10 cellular contexts compared by ENCODE assay signal in genomic region chr20:55415567-55416142, GRCh38.
DNase-seq lines count a peak whose midpoint lies in the region; ATAC-seq and TF ChIP-seq lines count a peak whose summit lies in the region.
"Had no signal": no experiment of that assay in that cellular context is flagged by ENCODE, and none has a peak within 500 bp of the region (broad histone marks: within the 10 kb centered on the region; RNA-seq: fewer than 3 reads in every experiment).

No MANE protein-coding gene starts in this region.

- H3K4me3 ChIP-seq in mammary epithelial cell (replicated peaks in 1 of 3; ENCODE audit: insufficient read depth in 1 of 3, low read depth in 2 of 3, low read length in 3 of 3) (no peak overlapping the region), mucosa of descending colon (no peak overlapping the region)

- H3K27ac Mint-ChIP-seq in neural crest cell (ENCODE audit: unreplicated experiment) = no peak overlapping the region

- H3K9me3 ChIP-seq in mammary epithelial cell (replicated peaks; ENCODE audit: insufficient read depth, low read length) (no peaks in the 10 kb centered on the region), mucosa of descending colon (no peaks in the 10 kb centered on the region)

- H3K36me3 ChIP-seq in mammary epithelial cell (ENCODE audit: insufficient read depth, low read length) (no peaks in the 10 kb centered on the region), mucosa of descending colon (ENCODE audit: low read depth) (no peaks in the 10 kb centered on the region)

- no peaks in the 10 kb centered on the region for H3K9me3 Mint-ChIP-seq in neural crest cell

- H3K4me2 ChIP-seq in mammary epithelial cell (ENCODE audit: insufficient read depth, low read depth, low read length) = no peak overlapping the region

- peaks cover 2% of the 10 kb centered on the region for H3K36me3 Mint-ChIP-seq in neural crest cell (ENCODE audit: low read depth)

- no peak overlapping the region for H3K9ac ChIP-seq in mammary epithelial cell (ENCODE audit: insufficient read depth, low read length)

- no peak overlapping the region for H3K4me3 Mint-ChIP-seq in neural crest cell

- no peak overlapping the region for H2AFZ ChIP-seq in mammary epithelial cell (ENCODE audit: low read depth, low read length)

- 14% methylated on average over 7 of the region's 7 CpGs for WGBS in mammary epithelial cell (ENCODE audit: low coverage, missing lambda C conversion rate)

- intact Hi-C loops in mammary epithelial cell (cut with micrococcal nuclease) = loop anchor here (1.0 to 10.0 kb wide), 6 partner anchors 172 to 755 kb away; no protein-coding TSS in a partner anchor
- intact Hi-C loops in mucosa of descending colon (cut with DNase I, micrococcal nuclease) = no loop called here

- no peak for DNase-seq in GM10248 (ENCODE audit: extremely low spot score)
- DNase-seq in NAMALWA (ENCODE audit: low spot score) = peak; percentile 53
- DNase-seq in mammary epithelial cell = peak; percentile 45
- no peak for DNase-seq in neural crest cell (ENCODE audit: low read depth, low spot score)
- no peak for DNase-seq in mucosa of descending colon
- DNase-seq: activated naive CD4-positive, alpha-beta T cell treated with Interleukin-2 at 50 U/mL for 16 hours; stimulated activated CD4-positive, alpha-beta T cell treated with anti-CD3 and anti-CD28 coated beads, Interleukin-4, amount 100 ng/mL, for 1 hour had no signal

- peaks cover 5% of the 10 kb centered on the region for H3K27me3 Mint-ChIP-seq in neural crest cell (ENCODE audit: low read depth)

- in situ Hi-C loops in mammary epithelial cell (cut with MboI; ENCODE audit: low sequenced_read_pairs in 2 of 2) = loop anchor here in 1 of 2 donors (25.0 kb wide), 1 partner anchor 747 kb away; no protein-coding TSS in a partner anchor

- no TSS peak for BruUV-seq in mammary epithelial cell (replicated peaks; lab: Mats Ljungman, UMichigan)

- H3K79me2 ChIP-seq in mammary epithelial cell (ENCODE audit: insufficient read depth, low read length) = no peaks in the 10 kb centered on the region

- no peak overlapping the region for H3K27ac ChIP-seq in mammary epithelial cell (ENCODE audit: insufficient read depth, low read depth, low read length)

- H3K4me1 ChIP-seq in mammary epithelial cell (ENCODE audit: insufficient read depth, low read length) (no peaks in the 10 kb centered on the region), mucosa of descending colon (ENCODE audit: low read depth) (no peaks in the 10 kb centered on the region)

- CTCF ChIA-PET in GM10248 (lab: Yijun Ruan, JAX) = no interaction called here
- CTCF ChIA-PET in mammary epithelial cell (lab: Charles Lee; ENCODE audit: low non-redundant PET) = no interaction called here

- TF ChIP-seq CTCF in GM10248 (IDR thresholded peaks at IDR 0.05; ENCODE audit: control extremely low read depth, extremely low read depth, low read depth, missing control alignments) (peak; percentile 10), mammary epithelial cell (conservative IDR thresholded peaks at IDR 0.05 in 1 of 2, IDR thresholded peaks at IDR 0.05 in 1 of 2; ENCODE audit: extremely low read depth in 1 of 2, insufficient read depth in 1 of 2, low read depth in 1 of 2, low read length in 2 of 2) (peak; percentile 35 to 61), neural crest cell (conservative IDR thresholded peaks at IDR 0.05) (peak; percentile 66), mucosa of descending colon (IDR thresholded peaks at IDR 0.05) (no peak)

- ATAC-seq in HG02623 (IDR thresholded peaks at IDR 0.05; ENCODE audit: unreplicated experiment) (no peak), HG02798 (IDR thresholded peaks at IDR 0.05; ENCODE audit: poor library complexity, unreplicated experiment) (no peak), mucosa of descending colon (no peak), GM19395 (IDR thresholded peaks at IDR 0.05; ENCODE audit: unreplicated experiment) (no peak)

- H4K20me1 ChIP-seq in mammary epithelial cell (ENCODE audit: insufficient read depth, low read length) = no peaks in the 10 kb centered on the region

- H3K27me3 ChIP-seq in mammary epithelial cell (ENCODE audit: insufficient read depth, low read length) = no peaks in the 10 kb centered on the region

- dilution Hi-C loops in mammary epithelial cell (cut with HindIII; ENCODE audit: low sequenced_read_pairs) = no loop called here

- no peaks in the 10 kb centered on the region for H3K4me1 Mint-ChIP-seq in neural crest cell

- POLR2A ChIA-PET in GM10248 (lab: Yijun Ruan, JAX) = no interaction called here

Comparison
In these comparisons a context has a peak if more than half of its experiments do, and no peak if none do; other contexts are left out.
1. DNase-seq: peak in NAMALWA (single experiment) and mammary epithelial cell (single experiment); none in GM10248 (single experiment), neural crest cell (single experiment) and mucosa of descending colon (0 of 3).